Comparison of ENCODE assay signal across 12 cellular contexts in genomic region chr6:79377830-79378460, GRCh38.
A peak's percentile ranks its signal among the peaks of the same experiment; 100 is the strongest.
DNase-seq lines count a peak whose midpoint lies in the region; ATAC-seq and TF ChIP-seq lines count a peak whose summit lies in the region.
"Had no signal": no experiment of that assay in that cellular context is flagged by ENCODE, and none has a peak within 500 bp of the region (broad histone marks: within the 10 kb centered on the region; RNA-seq: fewer than 3 reads in every experiment).

No MANE protein-coding gene starts in this region.

- no peaks in the 10 kb centered on the region for H4K20me1 ChIP-seq in HCT116 (ENCODE audit: insufficient read depth)

- no peak overlapping the region for H3K27ac ChIP-seq in HCT116 (ENCODE audit: low read depth, low read length)
- no peak overlapping the region for H3K27ac ChIP-seq in mesendoderm (ENCODE audit: low read depth, low read length)

- H3K36me3 ChIP-seq in HCT116 (ENCODE audit: control insufficient read depth in 1 of 2, insufficient read depth in 2 of 2, low read length in 2 of 2) = no peaks in the 10 kb centered on the region
- no peaks in the 10 kb centered on the region for H3K36me3 ChIP-seq in mesendoderm (ENCODE audit: control insufficient read depth, insufficient read depth, low read length)

- H2AFZ ChIP-seq in HCT116 (ENCODE audit: low read depth, low read length, poor library complexity, severe bottlenecking) = peak overlapping the region; percentile 4

- H3K4me3 ChIP-seq in HCT116 (replicated peaks in 1 of 2; ENCODE audit: low read depth in 1 of 2, low read length in 2 of 2) (no peak overlapping the region), mesendoderm (ENCODE audit: low read length) (no peak overlapping the region)
- H3K4me3 ChIP-seq: mucosa of descending colon had no signal

- ATAC-seq in GM18519 (IDR thresholded peaks at IDR 0.05; ENCODE audit: low FRiP score, unreplicated experiment) (peak; percentile 51), HCT116 (no peak), GM19467 (IDR thresholded peaks at IDR 0.05; ENCODE audit: unreplicated experiment) (no peak)
- no peak for ATAC-seq in activated CD4-positive, CD25-positive, alpha-beta regulatory T cell treated with anti-CD3 and anti-CD28 coated beads, Interleukin-2, amount 50 U/mL, for 24 hours
- ATAC-seq: mucosa of descending colon had no signal

- no peak overlapping the region for H4K8ac ChIP-seq in mesendoderm (ENCODE audit: low read depth, low read length)

- H3K9me3 ChIP-seq in HCT116 (ENCODE audit: control insufficient read depth in 1 of 2, insufficient read depth in 1 of 2, low read depth in 1 of 2, low read length in 2 of 2) = no peaks in the 10 kb centered on the region
- H3K9me3 ChIP-seq: mucosa of descending colon had no signal

- no peak overlapping the region for H3K4ac ChIP-seq in mesendoderm (ENCODE audit: low read depth, low read length)

- no peak overlapping the region for H4K5ac ChIP-seq in mesendoderm (ENCODE audit: low read length)

- H3K27me3 ChIP-seq in HCT116 (ENCODE audit: insufficient read depth, low read length) = no peaks in the 10 kb centered on the region
- no peaks in the 10 kb centered on the region for H3K27me3 ChIP-seq in mesendoderm (ENCODE audit: insufficient read depth, low read length, poor library complexity)

- H3K56ac ChIP-seq in mesendoderm (ENCODE audit: low read length) = no peak overlapping the region

- no peak for TF ChIP-seq POLR2A in HCT116 (IDR thresholded peaks at IDR 0.05; ENCODE audit: borderline replicate concordance, extremely low read depth, insufficient read depth, insufficient read length)

- POLR2A ChIA-PET in HCT116 (lab: Charles Lee) = no interaction called here

- TF ChIP-seq CTCF in HCT116 (IDR thresholded peaks at IDR 0.05 in 2 of 3, conservative IDR thresholded peaks at IDR 0.05 in 1 of 3; ENCODE audit: borderline replicate concordance in 1 of 3, insufficient read depth in 1 of 3, low read depth in 2 of 3, low read length in 2 of 3) = no peak

- H2BK120ac ChIP-seq in mesendoderm (ENCODE audit: low read depth, low read length) = no peak overlapping the region

- H3K18ac ChIP-seq in mesendoderm (ENCODE audit: low read length) = peak overlapping the region; percentile 5

- DNase-seq in HCT116 (ENCODE audit: low read depth, low spot score) (no peak), amniotic epithelial cell (ENCODE audit: low read depth) (peak; percentile 27), mesendoderm (no peak), C1 segment of cervical spinal cord (lab: John Stamatoyannopoulos, UW) (no peak), midbrain (lab: John Stamatoyannopoulos, UW) (no peak)
- DNase-seq: anterior cingulate cortex, mucosa of descending colon, NCI-H1694, SIG-M5 had no signal

- no peak for TF ChIP-seq RAD21 in HCT116 (IDR thresholded peaks at IDR 0.05; ENCODE audit: low read depth)

- H3K4me2 ChIP-seq in HCT116 (ENCODE audit: low read length) = no peak overlapping the region
- no peak overlapping the region for H3K4me2 ChIP-seq in mesendoderm (ENCODE audit: low read length)

- H3K23ac ChIP-seq in mesendoderm (ENCODE audit: low read length) = no peak overlapping the region

- H2AK5ac ChIP-seq in mesendoderm (ENCODE audit: low read length) = no peak overlapping the region

- H3K4me1 ChIP-seq in HCT116 (ENCODE audit: control insufficient read depth in 1 of 2, insufficient read depth in 2 of 2, low read length in 2 of 2) = no peaks in the 10 kb centered on the region
- no peaks in the 10 kb centered on the region for H3K4me1 ChIP-seq in mesendoderm (ENCODE audit: control insufficient read depth, low read depth, low read length)

- no CpG with 5 or more reads among the region's 1 CpG for WGBS in mesendoderm (ENCODE audit: extremely low coverage, insufficient coverage, low lambda C conversion rate)

- H2BK5ac ChIP-seq in mesendoderm (ENCODE audit: low read length) = no peak overlapping the region

- H3K79me2 ChIP-seq in HCT116 (ENCODE audit: insufficient read depth, low read length) = no peaks in the 10 kb centered on the region
- no peaks in the 10 kb centered on the region for H3K79me2 ChIP-seq in mesendoderm (ENCODE audit: control insufficient read depth, insufficient read depth, low read length)

- intact Hi-C loops in HCT116 (cut with micrococcal nuclease) = no loop called here

- RAD21 ChIA-PET in HCT116 (lab: Charles Lee; ENCODE audit: low non-redundant PET in 1 of 2, low total read pairs in 2 of 2, uncharacterized antibody in 2 of 2, unreplicated experiment in 2 of 2) = no interaction called here

- no peak overlapping the region for H2BK15ac ChIP-seq in mesendoderm (replicated peaks; ENCODE audit: low read depth)

- CTCF ChIA-PET in HCT116 (lab: Charles Lee) = no interaction called here

- no peaks in the 10 kb centered on the region for H3K9me2 ChIP-seq in HCT116 (ENCODE audit: insufficient read depth)

- BruUV-seq in HCT116 (replicated peaks; lab: Mats Ljungman, UMichigan) = no TSS peak

- no peaks in the 10 kb centered on the region for H3K79me1 ChIP-seq in mesendoderm (ENCODE audit: low read length)

- H3K9ac ChIP-seq in HCT116 (ENCODE audit: low read length) (no peak overlapping the region), mesendoderm (ENCODE audit: low read length) (no peak overlapping the region)

TF ChIP-seq in HCT116, 20 proteins besides CTCF, POLR2A, EP300 and RAD21:
- TF ChIP-seq EZH2phosphoT487 (IDR thresholded peaks at IDR 0.05; ENCODE audit: borderline replicate concordance) = no peak
- TF ChIP-seq FOSL1 (IDR thresholded peaks at IDR 0.05; ENCODE audit: low read depth) = no peak
- no peak for TF ChIP-seq CEBPB (IDR thresholded peaks at IDR 0.05; ENCODE audit: low read depth)
- TF ChIP-seq, protein P1, sequence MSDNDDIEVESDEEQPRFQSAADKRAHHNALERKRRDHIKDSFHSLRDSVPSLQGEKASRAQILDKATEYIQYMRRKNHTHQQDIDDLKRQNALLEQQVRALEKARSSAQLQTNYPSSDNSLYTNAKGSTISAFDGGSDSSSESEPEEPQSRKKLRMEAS (IDR thresholded peaks at IDR 0.05) = no peak
- TF ChIP-seq TCF7L2 (IDR thresholded peaks at IDR 0.05; ENCODE audit: borderline replicate concordance, extremely low read depth, insufficient read depth, insufficient read length) = no peak
- TF ChIP-seq EGR1 (IDR thresholded peaks at IDR 0.05; ENCODE audit: low read depth) = no peak
